Comparison of ENCODE assay signal across 15 cellular contexts in genomic region chr5:150148408-150148927, GRCh38. TPM values are rescaled to one million over a fixed set of nuclear protein-coding genes. Genes with fewer than 3 reads are reported as not detected.
A peak's percentile ranks its signal among the peaks of the same experiment; 100 is the strongest.
DNase-seq lines count a peak whose midpoint lies in the region; ATAC-seq and TF ChIP-seq lines count a peak whose summit lies in the region.
"Had no signal": no experiment of that assay in that cellular context is flagged by ENCODE, and none has a peak within 500 bp of the region (broad histone marks: within the 10 kb centered on the region; RNA-seq: fewer than 3 reads in every experiment).

No MANE protein-coding gene starts in this region.

- H3K4me2 ChIP-seq in SK-N-SH (no peak overlapping the region; the same call in 1 of the 2 replicates), mesenchymal stem cell (ENCODE audit: low read length, poor library complexity, severe bottlenecking) (no peak overlapping the region)

- H3K18ac ChIP-seq in mesenchymal stem cell (ENCODE audit: low read depth in 1 of 2, low read length in 2 of 2): no peak overlapping the region

- no peak for TF ChIP-seq POLR2A in suprapubic skin (IDR thresholded peaks at IDR 0.05)

- H3K4ac ChIP-seq in mesenchymal stem cell (ENCODE audit: low read depth in 1 of 2, low read length in 2 of 2): no peak overlapping the region

- CTCF ChIA-PET in SK-N-SH (lab: Yijun Ruan, JAX) (interaction anchor here (1.1 to 2.1 kb wide), 3 partner anchors 10 to 20 kb away, joined by 3 to 7 read pairs (median 3); no protein-coding TSS in a partner anchor), T-cell (lab: Charles Lee) (no interaction called here)

- 90% methylated on average over 4 of the region's 4 CpGs for WGBS in SK-N-SH (ENCODE audit: low lambda C conversion rate)
- WGBS in mesenchymal stem cell: 95% methylated on average over 4 of the region's 4 CpGs
- WGBS in suprapubic skin: 63% methylated on average over 4 of the region's 4 CpGs

- no peaks in the 10 kb centered on the region for H3K9me3 ChIP-seq in SK-N-SH
- no peaks in the 10 kb centered on the region for H3K9me3 ChIP-seq in mesenchymal stem cell (ENCODE audit: control insufficient read depth, low read length)
- H3K9me3 ChIP-seq in suprapubic skin: no peaks in the 10 kb centered on the region

- peaks cover 20% of the 10 kb centered on the region for H3F3A ChIP-seq in SK-N-SH (replicated peaks; ENCODE audit: insufficient read depth)

- H3K27me3 ChIP-seq in SK-N-SH (ENCODE audit: insufficient read depth): no peaks in the 10 kb centered on the region
- H3K27me3 ChIP-seq in brain microvascular endothelial cell (replicated peaks): no peaks in the 10 kb centered on the region
- no peaks in the 10 kb centered on the region for H3K27me3 ChIP-seq in mesenchymal stem cell (ENCODE audit: control insufficient read depth in 1 of 2, insufficient read depth in 1 of 2, low read length in 2 of 2)
- peaks cover 2% of the 10 kb centered on the region for H3K27me3 ChIP-seq in suprapubic skin

- H3K9ac ChIP-seq in SK-N-SH (no peak overlapping the region), mesenchymal stem cell (ENCODE audit: low read length) (peak overlapping the region; percentile 82)

- no peak for ATAC-seq in SK-N-SH treated with all-trans-retinoic acid at 6 μM for 48 hours
- ATAC-seq in HG02588 (IDR thresholded peaks at IDR 0.05; ENCODE audit: unreplicated experiment): no peak
- no peak for ATAC-seq in T-cell (replicated peaks in 1 of 4)

- TF ChIP-seq CTCF in SK-N-SH (IDR thresholded peaks at IDR 0.05) (no peak), brain microvascular endothelial cell (IDR thresholded peaks at IDR 0.05; ENCODE audit: low read depth, low read length, missing control alignments) (no peak), suprapubic skin (IDR thresholded peaks at IDR 0.05) (no peak)

- TF ChIP-seq EP300 in SK-N-SH (IDR thresholded peaks at IDR 0.05; ENCODE audit: borderline replicate concordance in 1 of 2, low read depth in 1 of 2, low read length in 1 of 2) (no peak), suprapubic skin (IDR thresholded peaks at IDR 0.05) (no peak)

- H3K9me3 Mint-ChIP-seq in T-cell: no peaks in the 10 kb centered on the region
- H3K9me3 Mint-ChIP-seq: dendritic cell treated with granulocyte-macrophage colony-stimulating factor and Interleukin-4, amounts not matched to agents 40 ng/mL and 50 ng/mL, for 4 days had no signal

- H4K91ac ChIP-seq in mesenchymal stem cell (ENCODE audit: low read length): no peak overlapping the region

- H3K27me3 Mint-ChIP-seq in T-cell: peaks cover 0 to under 1% of the 10 kb centered on the region in 2 donors

- H3K27ac ChIP-seq in SK-N-SH (ENCODE audit: low read depth in 2 of 2, low read length in 1 of 2): peak overlapping the region; percentile 6 to 64; a peak in 1 of 4 replicates
- H3K27ac ChIP-seq in brain microvascular endothelial cell: peak overlapping the region; percentile 15
- no peak overlapping the region for H3K27ac ChIP-seq in mesenchymal stem cell (ENCODE audit: low read length, poor library complexity, severe bottlenecking)
- peak overlapping the region; percentile 67 for H3K27ac ChIP-seq in suprapubic skin

- no peak overlapping the region for H3K23ac ChIP-seq in mesenchymal stem cell (ENCODE audit: low read length in 2 of 2)

- no peak for TF ChIP-seq RAD21 in SK-N-SH (IDR thresholded peaks at IDR 0.05; ENCODE audit: low read length)

- H3K36me3 ChIP-seq in SK-N-SH (replicated peaks in 1 of 2; ENCODE audit: control insufficient read depth in 1 of 2, insufficient read depth in 2 of 2, low read length in 1 of 2): peaks cover 0 to 10% of the 10 kb centered on the region in 2 experiments
- peaks cover 29% of the 10 kb centered on the region for H3K36me3 ChIP-seq in brain microvascular endothelial cell (replicated peaks)
- peaks cover 54 to 76% of the 10 kb centered on the region in 2 experiments for H3K36me3 ChIP-seq in mesenchymal stem cell (ENCODE audit: control insufficient read depth in 1 of 2, insufficient read depth in 2 of 2, low read depth in 1 of 2, low read length in 2 of 2)
- no peaks in the 10 kb centered on the region for H3K36me3 ChIP-seq in suprapubic skin

- no peak overlapping the region for H2BK120ac ChIP-seq in mesenchymal stem cell (ENCODE audit: low read depth, low read length)

- no peak overlapping the region for H3K4me3 Mint-ChIP-seq in T-cell
- H3K4me3 Mint-ChIP-seq: dendritic cell treated with granulocyte-macrophage colony-stimulating factor and Interleukin-4, amounts not matched to agents 40 ng/mL and 50 ng/mL, for 4 days had no signal

- H3K27ac Mint-ChIP-seq in T-cell: no peak overlapping the region
- H3K27ac Mint-ChIP-seq: dendritic cell treated with granulocyte-macrophage colony-stimulating factor and Interleukin-4, amounts not matched to agents 40 ng/mL and 50 ng/mL, for 4 days had no signal

- DNase-seq in SK-N-SH (no peak), brain microvascular endothelial cell (no peak), mesenchymal stem cell (no peak), suprapubic skin (ENCODE audit: low spot score in 2 of 2) (no peak), SKM-1 (lab: John Stamatoyannopoulos, UW; ENCODE audit: unreplicated experiment) (no peak), T-cell (no peak)
- DNase-seq: DMS79, glutamatergic neuron, NCI-H1092 treated with DMSO at 0.1 percent for 48 hours, NCI-H774 had no signal

- H3K14ac ChIP-seq in mesenchymal stem cell (ENCODE audit: low read length in 2 of 2): peak overlapping the region in 1 of 2 experiments; percentile 38

- H2AFZ ChIP-seq in SK-N-SH (ENCODE audit: low read depth): no peak overlapping the region
- H2AFZ ChIP-seq in mesenchymal stem cell (ENCODE audit: low read depth, low read length): no peak overlapping the region

- H3K4me1 Mint-ChIP-seq in T-cell: no peaks in the 10 kb centered on the region

- no peak overlapping the region for H4K8ac ChIP-seq in mesenchymal stem cell (ENCODE audit: low read length)

- H2BK15ac ChIP-seq in mesenchymal stem cell (ENCODE audit: low read depth, poor library complexity, severe bottlenecking): peak overlapping the region; percentile 4

- POLR2A ChIA-PET in SK-N-SH (lab: Yijun Ruan, JAX) (no interaction called here), T-cell (lab: Charles Lee) (no interaction called here)

- in situ Hi-C loops in brain microvascular endothelial cell (cut with HindIII; ENCODE audit: low pct_ligation_motif_present, low sequenced_read_pairs): no loop called here

- no peak overlapping the region for H2AK5ac ChIP-seq in mesenchymal stem cell (ENCODE audit: low read length, severe bottlenecking)

- H3K36me3 Mint-ChIP-seq in T-cell: no peaks in the 10 kb centered on the region

- no peak overlapping the region for H2BK5ac ChIP-seq in mesenchymal stem cell (ENCODE audit: low read depth, low read length, poor library complexity, severe bottlenecking)

- peaks cover 89% of the 10 kb centered on the region for H3K79me2 ChIP-seq in SK-N-SH (ENCODE audit: insufficient read depth)

- peaks cover 21% of the 10 kb centered on the region for H3K79me1 ChIP-seq in mesenchymal stem cell (replicated peaks; ENCODE audit: low read length, poor library complexity, severe bottlenecking)

- H3K4me1 ChIP-seq in SK-N-SH (ENCODE audit: control insufficient read depth in 1 of 2, insufficient read depth in 2 of 2, low read depth in 1 of 2, low read length in 1 of 2) (peaks cover 34 to 80% of the 10 kb centered on the region in 2 experiments), mesenchymal stem cell (ENCODE audit: control insufficient read depth, insufficient read depth, low read depth, low read length) (peaks cover 64% of the 10 kb centered on the region), suprapubic skin (peaks cover 37% of the 10 kb centered on the region)

- no peaks in the 10 kb centered on the region for H3K9me2 ChIP-seq in SK-N-SH

- H3K4me3 ChIP-seq in SK-N-SH (ENCODE audit: low read depth in 2 of 2, low read length in 1 of 2) (no peak overlapping the region), brain microvascular endothelial cell (ENCODE audit: low read depth, low read length) (no peak overlapping the region), mesenchymal stem cell (ENCODE audit: insufficient read depth in 1 of 2, low read depth in 1 of 2, low read length in 2 of 2) (peak overlapping the region in 1 of 2 experiments; percentile 70), suprapubic skin (no peak overlapping the region)

- H2BK12ac ChIP-seq in mesenchymal stem cell (ENCODE audit: low read length in 2 of 2): peak overlapping the region in 1 of 2 experiments; percentile 80

- H4K20me1 ChIP-seq in SK-N-SH (ENCODE audit: insufficient read depth): peaks cover 31% of the 10 kb centered on the region

TF ChIP-seq in SK-N-SH, 30 proteins besides CTCF, POLR2A, EP300 and RAD21:
- TF ChIP-seq MEF2A (IDR thresholded peaks at IDR 0.05; ENCODE audit: borderline replicate concordance, low read depth) (no peak), TAF1 (IDR thresholded peaks at IDR 0.05; ENCODE audit: borderline replicate concordance, low read depth, low read length) (no peak)

TF ChIP-seq in SK-N-SH treated with all-trans-retinoic acid at 6 μM for 48 hours, 23 proteins besides CTCF, POLR2A, EP300 and RAD21 (continues in another document):
- no peak for TF ChIP-seq ZNF70 (CRISPR knock-in tag; IDR thresholded peaks at IDR 0.05)
- no peak for TF ChIP-seq CSDC2 (CRISPR knock-in tag; IDR thresholded peaks at IDR 0.05)

RNA-seq across cellular contexts. Expression of gene PDGFRB, which starts 7.2 kb away (rescaled TPM):
- 25.9 and 32.1 TPM in 2 replicates for polyA plus RNA-seq in SK-N-SH (2012; rRNA removed)
- polyA plus RNA-seq in SK-N-SH (2012; cell fraction: cytosol; rRNA removed): 13.2 and 19.7 TPM in 2 replicates
- polyA plus RNA-seq in SK-N-SH (2012; cell fraction: nucleus; rRNA removed): 57.0 and 58.5 TPM in 2 replicates
- 203 TPM for polyA plus RNA-seq in mesenchymal stem cell (2013, experiment 1 of 2)
- 211 TPM for polyA plus RNA-seq in mesenchymal stem cell (2013, experiment 2 of 2)
- total RNA-seq in suprapubic skin (10 to 100 TPM; 23.8 to 51.4 (median 43.9) TPM), T-cell (1 to 10 TPM in 3 of 5 donors, under 1 TPM in 2; 0.32 to 3.6 (median 1.6) TPM)

RNA-seq across cellular contexts. Expression of gene CDX1, which starts 18.1 kb away (rescaled TPM):
- polyA plus RNA-seq in SK-N-SH (2012; rRNA removed): 0.23 and 0.26 TPM in 2 replicates
- polyA plus RNA-seq in SK-N-SH (2012; cell fraction: cytosol; rRNA removed): 0.19 and 0.26 TPM in 2 replicates
- polyA plus RNA-seq in SK-N-SH (2012; cell fraction: nucleus; rRNA removed): 0.25 and 0.39 TPM in 2 replicates
- polyA plus RNA-seq in mesenchymal stem cell (2013, experiment 1 of 2): 0.08 TPM
- 0.03 TPM for polyA plus RNA-seq in mesenchymal stem cell (2013, experiment 2 of 2)
- under 1 TPM in 2 of 4 donors, not detected in 2; 0.26 to 0.76 TPM for total RNA-seq in suprapubic skin
- under 1 TPM in 1 of 5 donors, not detected in 4; 0.23 TPM for total RNA-seq in T-cell
- total RNA-seq: A172 had no signal

RNA-seq across cellular contexts. Expression of gene SLC6A7, which starts 41.4 kb away (rescaled TPM):
- polyA plus RNA-seq in SK-N-SH (2012; rRNA removed): not detected in 2 replicates
- polyA plus RNA-seq in SK-N-SH (2012; cell fraction: cytosol; rRNA removed): not detected in 2 replicates
- polyA plus RNA-seq in SK-N-SH (2012; cell fraction: nucleus; rRNA removed): 0.04 and 0.08 TPM in 2 replicates
- polyA plus RNA-seq in mesenchymal stem cell (2013, experiment 1 of 2): not detected
- not detected for polyA plus RNA-seq in mesenchymal stem cell (2013, experiment 2 of 2)
- total RNA-seq in suprapubic skin: not detected
- total RNA-seq in T-cell: not detected
- total RNA-seq: A172, mesenteric fat pad had no signal

Comparison
In these comparisons a context has a peak if more than half of its experiments do, and no peak if none do; other contexts are left out.
1. RNA of gene PDGFRB, which starts 7.2 kb away (total RNA-seq): 23.8 to 51.4 TPM in suprapubic skin; 0.32 to 3.6 TPM in T-cell; every median in the first group is over 4 times any median in the second.